In the genomic region with DNA sequence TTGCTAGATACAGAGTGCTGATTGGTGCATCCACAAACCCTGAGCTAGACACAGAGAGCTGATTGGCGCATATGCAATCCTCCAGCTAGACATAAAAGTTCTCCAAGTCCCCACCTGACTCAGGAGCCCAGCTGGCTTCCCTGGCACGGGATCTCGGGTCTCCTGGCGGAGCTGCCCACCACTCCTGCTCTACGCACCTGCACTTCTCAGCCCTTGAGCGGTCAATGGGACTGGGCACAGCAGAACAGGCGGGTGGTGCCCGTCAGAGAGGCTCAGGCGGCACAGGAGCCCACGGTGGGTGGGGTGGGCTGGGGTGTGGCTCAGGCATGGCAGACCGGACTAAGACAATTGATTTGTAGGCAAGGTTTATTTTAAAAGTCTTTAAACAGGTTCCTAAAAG, we compare ENCODE assay signal across 18 cellular contexts.
"Had no signal": no experiment of that assay in that cellular context is flagged by ENCODE, and none has a peak within 500 bp of the region (broad histone marks: within the 10 kb centered on the region; RNA-seq: fewer than 3 reads in every experiment).

No MANE protein-coding gene starts in this region.

- ATAC-seq: foreskin keratinocyte, gastroesophageal sphincter, heart left ventricle, left cardiac atrium, left lung, left ventricle myocardium superior, lower lobe of right lung, mucosa of descending colon had no signal

- H3K27ac ChIP-seq: coronary artery, dorsolateral prefrontal cortex, esophagus muscularis mucosa, foreskin keratinocyte, gastroesophageal sphincter, heart left ventricle, hepatocyte, left lung, lower lobe of right lung had no signal

- H3K36me3 ChIP-seq: esophagus muscularis mucosa, gastroesophageal sphincter, heart left ventricle, left lung, lower lobe of right lung had no signal

- H3K4me3 ChIP-seq: coronary artery, dorsolateral prefrontal cortex, esophagus muscularis mucosa, gastroesophageal sphincter, heart left ventricle, hepatocyte, left lung, lower lobe of right lung, mucosa of descending colon had no signal

- DNase-seq: dermis blood vessel endothelial cell; dorsolateral prefrontal cortex; effector CD4-positive, alpha-beta T cell; effector memory CD4-positive, alpha-beta T cell; foreskin keratinocyte; heart left ventricle; hypothalamus; immature natural killer cell; left cardiac atrium; left ventricle myocardium superior; lower lobe of right lung; mesenchymal stem cell had no signal

- H3K9me3 ChIP-seq: gastroesophageal sphincter, lower lobe of right lung, mucosa of descending colon had no signal

- H3K4me1 ChIP-seq: esophagus muscularis mucosa, foreskin keratinocyte, gastroesophageal sphincter, heart left ventricle, left lung, lower lobe of right lung had no signal

- H3K27me3 ChIP-seq: dorsolateral prefrontal cortex, esophagus muscularis mucosa, foreskin keratinocyte, gastroesophageal sphincter, heart left ventricle, hepatocyte, left lung had no signal
